ENCODE assay signal across 1 cellular context in the genomic region with DNA sequence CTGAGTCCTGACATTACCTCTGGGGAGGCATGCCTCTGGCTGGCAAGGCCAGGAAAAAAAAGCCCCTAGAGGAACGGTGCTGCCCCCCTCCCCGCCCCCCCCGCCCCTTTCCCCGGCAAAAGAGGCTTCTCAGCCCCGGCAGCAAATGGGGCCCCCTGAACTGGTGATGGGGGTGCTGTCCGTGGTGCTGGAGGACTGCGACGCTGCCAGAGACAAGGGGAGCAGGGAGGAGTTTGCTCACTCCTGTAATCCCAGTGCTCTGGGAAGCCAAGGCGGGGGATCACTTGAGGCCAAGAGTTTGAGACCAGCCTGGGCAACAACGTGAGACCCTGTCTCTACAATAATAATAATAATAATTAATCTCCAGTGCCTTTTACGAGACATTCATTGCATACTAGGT.
TF ChIP-seq lines count a peak whose summit lies in the region.

No MANE protein-coding gene starts in this region.

TF ChIP-seq in HepG2, 621 proteins besides CTCF, POLR2A, EP300 and RAD21 (continued from another document and continues in another):
- TF ChIP-seq TFDP1 (CRISPR knock-in tag; IDR thresholded peaks at IDR 0.05; ENCODE audit: borderline replicate concordance) (no peak), MXD4 (CRISPR knock-in tag; IDR thresholded peaks at IDR 0.05) (peak; percentile 24; the same call in 1 of the 2 replicates), HDAC6 (IDR thresholded peaks at IDR 0.05; ENCODE audit: low read depth, low read length) (no peak), ZNF383 (CRISPR knock-in tag; IDR thresholded peaks at IDR 0.05; ENCODE audit: borderline replicate concordance) (no peak), NFYC (CRISPR knock-in tag; IDR thresholded peaks at IDR 0.05) (no peak), ZFP37 (CRISPR knock-in tag; IDR thresholded peaks at IDR 0.05; ENCODE audit: borderline replicate concordance) (peak; percentile 56; the same call in 1 of the 2 replicates), TEAD2 (CRISPR knock-in tag; IDR thresholded peaks at IDR 0.05) (no peak), BORCS8-MEF2B (CRISPR knock-in tag; IDR thresholded peaks at IDR 0.05) (no peak), KDM1A (CRISPR knock-in tag; IDR thresholded peaks at IDR 0.05) (no peak), ZNF768 (CRISPR knock-in tag; IDR thresholded peaks at IDR 0.05) (no peak), KMT2B (CRISPR knock-in tag; IDR thresholded peaks at IDR 0.05) (no peak), ZBTB20 (CRISPR knock-in tag; IDR thresholded peaks at IDR 0.05; ENCODE audit: borderline replicate concordance, low read depth) (no peak), DNMT1 (CRISPR knock-in tag; IDR thresholded peaks at IDR 0.05) (no peak), GTF2F1 (IDR thresholded peaks at IDR 0.05; ENCODE audit: low read length) (no peak), YY1 (IDR thresholded peaks at IDR 0.05; ENCODE audit: insufficient read depth, insufficient replicate concordance, low read depth, low read length) (no peak), ASH2L (IDR thresholded peaks at IDR 0.05; ENCODE audit: insufficient read length, low read depth, low read length) (no peak), ZNF33A (CRISPR knock-in tag; IDR thresholded peaks at IDR 0.05; ENCODE audit: borderline replicate concordance) (no peak), ZNF567 (CRISPR knock-in tag; IDR thresholded peaks at IDR 0.05; ENCODE audit: borderline replicate concordance) (no peak), HMG20A (CRISPR knock-in tag; IDR thresholded peaks at IDR 0.05; ENCODE audit: borderline replicate concordance) (no peak; the same call in 1 of the 2 replicates), MLLT10 (CRISPR knock-in tag; IDR thresholded peaks at IDR 0.05) (no peak), ZNF629 (CRISPR knock-in tag; conservative IDR thresholded peaks at IDR 0.05) (no peak), ZNF570 (CRISPR knock-in tag; IDR thresholded peaks at IDR 0.05; ENCODE audit: borderline replicate concordance) (no peak), ZNF546 (CRISPR knock-in tag; conservative IDR thresholded peaks at IDR 0.05) (no peak), TCF7L2 (IDR thresholded peaks at IDR 0.05; ENCODE audit: low read depth, low read length) (no peak), HNRNPK (IDR thresholded peaks at IDR 0.05; ENCODE audit: low read depth, low read length, poor library complexity, severe bottlenecking) (no peak), E2F2 (CRISPR knock-in tag; IDR thresholded peaks at IDR 0.05; ENCODE audit: borderline replicate concordance) (no peak), FOSL1 (CRISPR knock-in tag; IDR thresholded peaks at IDR 0.05; ENCODE audit: borderline replicate concordance) (no peak), ARNT2 (CRISPR knock-in tag; IDR thresholded peaks at IDR 0.05; ENCODE audit: low read depth) (0 out of 2 replicates have a peak, but pooled peaks have one; percentile 42), CEBPG (CRISPR knock-in tag; IDR thresholded peaks at IDR 0.05) (no peak), JDP2 (CRISPR knock-in tag; IDR thresholded peaks at IDR 0.05; ENCODE audit: borderline replicate concordance) (no peak), ZBTB38 (CRISPR knock-in tag; IDR thresholded peaks at IDR 0.05) (no peak), HNF4A (CRISPR knock-in tag; IDR thresholded peaks at IDR 0.05) (no peak), SMAD1 (CRISPR knock-in tag; IDR thresholded peaks at IDR 0.05; ENCODE audit: borderline replicate concordance, low read depth) (no peak), ZNF232 (CRISPR knock-in tag; IDR thresholded peaks at IDR 0.05; ENCODE audit: borderline replicate concordance) (peak; percentile 93; the same call in 1 of the 2 replicates), ZNF614 (CRISPR knock-in tag; IDR thresholded peaks at IDR 0.05; ENCODE audit: borderline replicate concordance) (no peak), HOXA3 (CRISPR knock-in tag; IDR thresholded peaks at IDR 0.05) (0 out of 2 replicates have a peak, but pooled peaks have one; percentile 27), BRD4 (CRISPR knock-in tag; IDR thresholded peaks at IDR 0.05) (no peak), HIVEP1 (CRISPR knock-in tag; IDR thresholded peaks at IDR 0.05) (no peak), MIER2 (CRISPR knock-in tag; IDR thresholded peaks at IDR 0.05) (peak; percentile 96), ZSCAN29 (CRISPR knock-in tag; conservative IDR thresholded peaks at IDR 0.05) (no peak), ZNF556 (CRISPR knock-in tag; IDR thresholded peaks at IDR 0.05; ENCODE audit: borderline replicate concordance) (no peak)
- TF ChIP-seq, protein P1, sequence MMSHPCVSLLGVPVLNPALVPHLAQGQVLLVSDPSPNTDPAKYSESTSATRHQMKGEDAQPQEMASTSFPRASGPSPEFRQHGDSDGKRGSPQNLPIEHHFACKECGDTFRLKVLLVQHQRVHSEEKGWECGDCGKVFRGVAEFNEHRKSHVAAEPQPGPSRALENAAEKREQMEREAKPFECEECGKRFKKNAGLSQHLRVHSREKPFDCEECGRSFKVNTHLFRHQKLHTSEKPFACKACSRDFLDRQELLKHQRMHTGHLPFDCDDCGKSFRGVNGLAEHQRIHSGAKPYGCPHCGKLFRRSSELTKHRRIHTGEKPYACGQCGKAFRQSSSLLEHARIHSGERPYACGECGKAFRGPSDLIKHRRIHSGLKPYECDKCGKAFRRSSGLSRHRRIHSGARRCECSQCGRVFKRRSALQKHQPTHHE (CRISPR knock-in tag; IDR thresholded peaks at IDR 0.05; ENCODE audit: borderline replicate concordance) = no peak
- TF ChIP-seq, protein P2, sequence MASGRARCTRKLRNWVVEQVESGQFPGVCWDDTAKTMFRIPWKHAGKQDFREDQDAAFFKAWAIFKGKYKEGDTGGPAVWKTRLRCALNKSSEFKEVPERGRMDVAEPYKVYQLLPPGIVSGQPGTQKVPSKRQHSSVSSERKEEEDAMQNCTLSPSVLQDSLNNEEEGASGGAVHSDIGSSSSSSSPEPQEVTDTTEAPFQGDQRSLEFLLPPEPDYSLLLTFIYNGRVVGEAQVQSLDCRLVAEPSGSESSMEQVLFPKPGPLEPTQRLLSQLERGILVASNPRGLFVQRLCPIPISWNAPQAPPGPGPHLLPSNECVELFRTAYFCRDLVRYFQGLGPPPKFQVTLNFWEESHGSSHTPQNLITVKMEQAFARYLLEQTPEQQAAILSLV (CRISPR knock-in tag; IDR thresholded peaks at IDR 0.05; ENCODE audit: borderline replicate concordance) = no peak
- TF ChIP-seq, protein P3, sequence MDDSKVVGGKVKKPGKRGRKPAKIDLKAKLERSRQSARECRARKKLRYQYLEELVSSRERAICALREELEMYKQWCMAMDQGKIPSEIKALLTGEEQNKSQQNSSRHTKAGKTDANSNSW (CRISPR knock-in tag; IDR thresholded peaks at IDR 0.05; ENCODE audit: borderline replicate concordance) = no peak
- TF ChIP-seq, protein P4, sequence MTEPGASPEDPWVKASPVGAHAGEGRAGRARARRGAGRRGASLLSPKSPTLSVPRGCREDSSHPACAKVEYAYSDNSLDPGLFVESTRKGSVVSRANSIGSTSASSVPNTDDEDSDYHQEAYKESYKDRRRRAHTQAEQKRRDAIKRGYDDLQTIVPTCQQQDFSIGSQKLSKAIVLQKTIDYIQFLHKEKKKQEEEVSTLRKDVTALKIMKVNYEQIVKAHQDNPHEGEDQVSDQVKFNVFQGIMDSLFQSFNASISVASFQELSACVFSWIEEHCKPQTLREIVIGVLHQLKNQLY (CRISPR knock-in tag; IDR thresholded peaks at IDR 0.05) = no peak
- TF ChIP-seq, protein P5, sequence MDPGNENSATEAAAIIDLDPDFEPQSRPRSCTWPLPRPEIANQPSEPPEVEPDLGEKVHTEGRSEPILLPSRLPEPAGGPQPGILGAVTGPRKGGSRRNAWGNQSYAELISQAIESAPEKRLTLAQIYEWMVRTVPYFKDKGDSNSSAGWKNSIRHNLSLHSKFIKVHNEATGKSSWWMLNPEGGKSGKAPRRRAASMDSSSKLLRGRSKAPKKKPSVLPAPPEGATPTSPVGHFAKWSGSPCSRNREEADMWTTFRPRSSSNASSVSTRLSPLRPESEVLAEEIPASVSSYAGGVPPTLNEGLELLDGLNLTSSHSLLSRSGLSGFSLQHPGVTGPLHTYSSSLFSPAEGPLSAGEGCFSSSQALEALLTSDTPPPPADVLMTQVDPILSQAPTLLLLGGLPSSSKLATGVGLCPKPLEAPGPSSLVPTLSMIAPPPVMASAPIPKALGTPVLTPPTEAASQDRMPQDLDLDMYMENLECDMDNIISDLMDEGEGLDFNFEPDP (CRISPR knock-in tag; conservative IDR thresholded peaks at IDR 0.05) = no peak
- TF ChIP-seq, protein P6, sequence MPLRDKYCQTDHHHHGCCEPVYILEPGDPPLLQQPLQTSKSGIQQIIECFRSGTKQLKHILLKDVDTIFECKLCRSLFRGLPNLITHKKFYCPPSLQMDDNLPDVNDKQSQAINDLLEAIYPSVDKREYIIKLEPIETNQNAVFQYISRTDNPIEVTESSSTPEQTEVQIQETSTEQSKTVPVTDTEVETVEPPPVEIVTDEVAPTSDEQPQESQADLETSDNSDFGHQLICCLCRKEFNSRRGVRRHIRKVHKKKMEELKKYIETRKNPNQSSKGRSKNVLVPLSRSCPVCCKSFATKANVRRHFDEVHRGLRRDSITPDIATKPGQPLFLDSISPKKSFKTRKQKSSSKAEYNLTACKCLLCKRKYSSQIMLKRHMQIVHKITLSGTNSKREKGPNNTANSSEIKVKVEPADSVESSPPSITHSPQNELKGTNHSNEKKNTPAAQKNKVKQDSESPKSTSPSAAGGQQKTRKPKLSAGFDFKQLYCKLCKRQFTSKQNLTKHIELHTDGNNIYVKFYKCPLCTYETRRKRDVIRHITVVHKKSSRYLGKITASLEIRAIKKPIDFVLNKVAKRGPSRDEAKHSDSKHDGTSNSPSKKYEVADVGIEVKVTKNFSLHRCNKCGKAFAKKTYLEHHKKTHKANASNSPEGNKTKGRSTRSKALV (CRISPR knock-in tag; IDR thresholded peaks at IDR 0.05) = no peak
- TF ChIP-seq, protein P7, sequence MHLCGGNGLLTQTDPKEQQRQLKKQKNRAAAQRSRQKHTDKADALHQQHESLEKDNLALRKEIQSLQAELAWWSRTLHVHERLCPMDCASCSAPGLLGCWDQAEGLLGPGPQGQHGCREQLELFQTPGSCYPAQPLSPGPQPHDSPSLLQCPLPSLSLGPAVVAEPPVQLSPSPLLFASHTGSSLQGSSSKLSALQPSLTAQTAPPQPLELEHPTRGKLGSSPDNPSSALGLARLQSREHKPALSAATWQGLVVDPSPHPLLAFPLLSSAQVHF (CRISPR knock-in tag; IDR thresholded peaks at IDR 0.05) = no peak
- TF ChIP-seq, protein P8, sequence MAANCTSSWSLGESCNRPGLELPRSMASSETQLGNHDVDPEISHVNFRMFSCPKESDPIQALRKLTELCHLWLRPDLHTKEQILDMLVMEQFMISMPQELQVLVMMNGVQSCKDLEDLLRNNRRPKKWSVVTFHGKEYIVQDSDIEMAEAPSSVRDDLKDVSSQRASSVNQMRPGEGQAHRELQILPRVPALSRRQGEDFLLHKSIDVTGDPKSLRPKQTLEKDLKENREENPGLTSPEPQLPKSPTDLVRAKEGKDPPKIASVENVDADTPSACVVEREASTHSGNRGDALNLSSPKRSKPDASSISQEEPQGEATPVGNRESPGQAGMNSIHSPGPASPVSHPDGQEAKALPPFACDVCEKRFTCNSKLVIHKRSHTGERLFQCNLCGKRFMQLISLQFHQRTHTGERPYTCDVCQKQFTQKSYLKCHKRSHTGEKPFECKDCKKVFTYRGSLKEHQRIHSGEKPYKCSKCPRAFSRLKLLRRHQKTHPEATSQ (CRISPR knock-in tag; IDR thresholded peaks at IDR 0.05; ENCODE audit: borderline replicate concordance) = no peak
- TF ChIP-seq, protein P9, sequence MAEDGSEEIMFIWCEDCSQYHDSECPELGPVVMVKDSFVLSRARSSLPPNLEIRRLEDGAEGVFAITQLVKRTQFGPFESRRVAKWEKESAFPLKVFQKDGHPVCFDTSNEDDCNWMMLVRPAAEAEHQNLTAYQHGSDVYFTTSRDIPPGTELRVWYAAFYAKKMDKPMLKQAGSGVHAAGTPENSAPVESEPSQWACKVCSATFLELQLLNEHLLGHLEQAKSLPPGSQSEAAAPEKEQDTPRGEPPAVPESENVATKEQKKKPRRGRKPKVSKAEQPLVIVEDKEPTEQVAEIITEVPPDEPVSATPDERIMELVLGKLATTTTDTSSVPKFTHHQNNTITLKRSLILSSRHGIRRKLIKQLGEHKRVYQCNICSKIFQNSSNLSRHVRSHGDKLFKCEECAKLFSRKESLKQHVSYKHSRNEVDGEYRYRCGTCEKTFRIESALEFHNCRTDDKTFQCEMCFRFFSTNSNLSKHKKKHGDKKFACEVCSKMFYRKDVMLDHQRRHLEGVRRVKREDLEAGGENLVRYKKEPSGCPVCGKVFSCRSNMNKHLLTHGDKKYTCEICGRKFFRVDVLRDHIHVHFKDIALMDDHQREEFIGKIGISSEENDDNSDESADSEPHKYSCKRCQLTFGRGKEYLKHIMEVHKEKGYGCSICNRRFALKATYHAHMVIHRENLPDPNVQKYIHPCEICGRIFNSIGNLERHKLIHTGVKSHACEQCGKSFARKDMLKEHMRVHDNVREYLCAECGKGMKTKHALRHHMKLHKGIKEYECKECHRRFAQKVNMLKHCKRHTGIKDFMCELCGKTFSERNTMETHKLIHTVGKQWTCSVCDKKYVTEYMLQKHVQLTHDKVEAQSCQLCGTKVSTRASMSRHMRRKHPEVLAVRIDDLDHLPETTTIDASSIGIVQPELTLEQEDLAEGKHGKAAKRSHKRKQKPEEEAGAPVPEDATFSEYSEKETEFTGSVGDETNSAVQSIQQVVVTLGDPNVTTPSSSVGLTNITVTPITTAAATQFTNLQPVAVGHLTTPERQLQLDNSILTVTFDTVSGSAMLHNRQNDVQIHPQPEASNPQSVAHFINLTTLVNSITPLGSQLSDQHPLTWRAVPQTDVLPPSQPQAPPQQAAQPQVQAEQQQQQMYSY (CRISPR knock-in tag; IDR thresholded peaks at IDR 0.05) = no peak
